8 cellular contexts compared by ENCODE assay signal in the genomic region with DNA sequence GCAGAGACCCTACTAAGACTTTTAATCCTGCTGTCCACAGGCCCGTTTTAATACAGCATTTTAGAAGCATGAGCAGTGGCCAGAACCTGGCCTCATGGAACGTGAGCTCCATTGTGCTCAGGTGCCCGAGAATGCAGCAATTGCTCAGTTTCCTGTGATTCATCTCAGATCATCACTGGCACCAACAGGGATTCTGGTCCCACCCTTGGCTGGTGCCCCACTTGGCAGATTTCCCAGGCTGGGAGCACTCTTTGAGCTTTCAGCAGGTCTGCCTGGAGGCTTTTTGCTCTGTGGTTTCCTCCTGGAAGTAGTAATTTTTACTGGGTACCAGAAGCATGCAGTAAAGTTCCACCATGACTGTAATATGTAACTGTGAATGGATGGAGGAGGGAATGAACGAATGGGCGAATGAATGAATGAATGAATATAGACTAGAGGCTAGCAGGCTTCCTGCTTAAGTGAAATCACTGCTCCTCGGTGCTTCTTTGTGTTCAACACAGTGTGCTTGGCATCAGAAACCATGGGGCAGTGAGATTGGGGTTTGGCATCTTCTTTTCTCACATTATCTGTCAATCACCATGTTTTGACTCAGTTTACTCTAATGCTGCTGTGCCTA.
A peak's percentile ranks its signal among the peaks of the same experiment; 100 is the strongest.
DNase-seq lines count a peak whose midpoint lies in the region; ATAC-seq and TF ChIP-seq lines count a peak whose summit lies in the region.

No MANE protein-coding gene starts in this region.

- no peaks in the 10 kb centered on the region for H3K36me3 Mint-ChIP-seq in chondrocyte (ENCODE audit: low read depth)

- DNase-seq in DMS79 (lab: John Stamatoyannopoulos, UW) = peak; percentile 87
- peak; percentile 80 to 91 for DNase-seq in NCI-H2081 (lab: John Stamatoyannopoulos, UW)
- no peak for DNase-seq in chondrocyte (ENCODE audit: low spot score)
- peak; percentile 11 for DNase-seq in midbrain (lab: John Stamatoyannopoulos, UW)
- DNase-seq in SIG-M5 (lab: John Stamatoyannopoulos, UW) = no peak
- no peak for DNase-seq in NK-92 treated with Interleukin-12 subunit alpha and Interleukin-12 subunit beta, amount 100 ng/mL, for 24 hours (lab: John Stamatoyannopoulos, UW)

- H3K27me3 Mint-ChIP-seq in chondrocyte (ENCODE audit: low read depth) = no peaks in the 10 kb centered on the region

- ATAC-seq in HG03520 (IDR thresholded peaks at IDR 0.05; ENCODE audit: unreplicated experiment) = no peak
- ATAC-seq in GM19455 (IDR thresholded peaks at IDR 0.05; ENCODE audit: unreplicated experiment) = no peak

- H3K4me1 Mint-ChIP-seq in chondrocyte (ENCODE audit: low read depth) = peaks cover 50% of the 10 kb centered on the region

- TF ChIP-seq CTCF in chondrocyte (IDR thresholded peaks at IDR 0.05) = no peak

- H3K4me3 Mint-ChIP-seq in chondrocyte (ENCODE audit: unreplicated experiment) = no peak overlapping the region

- H3K27ac Mint-ChIP-seq in chondrocyte (ENCODE audit: unreplicated experiment) = peak overlapping the region; percentile 71

- H3K9me3 Mint-ChIP-seq in chondrocyte (ENCODE audit: low read depth) = no peaks in the 10 kb centered on the region

Comparison
In these comparisons a context has a peak if more than half of its experiments do, and no peak if none do; other contexts are left out.
1. DNase-seq: peak in DMS79 (single experiment), NCI-H2081 (2 of 2) and midbrain (single experiment); none in chondrocyte (single experiment), SIG-M5 (single experiment) and NK-92 treated with Interleukin-12 subunit alpha and Interleukin-12 subunit beta, amount 100 ng/mL, for 24 hours (single experiment).